15 cellular contexts compared by ENCODE assay signal in the genomic region with DNA sequence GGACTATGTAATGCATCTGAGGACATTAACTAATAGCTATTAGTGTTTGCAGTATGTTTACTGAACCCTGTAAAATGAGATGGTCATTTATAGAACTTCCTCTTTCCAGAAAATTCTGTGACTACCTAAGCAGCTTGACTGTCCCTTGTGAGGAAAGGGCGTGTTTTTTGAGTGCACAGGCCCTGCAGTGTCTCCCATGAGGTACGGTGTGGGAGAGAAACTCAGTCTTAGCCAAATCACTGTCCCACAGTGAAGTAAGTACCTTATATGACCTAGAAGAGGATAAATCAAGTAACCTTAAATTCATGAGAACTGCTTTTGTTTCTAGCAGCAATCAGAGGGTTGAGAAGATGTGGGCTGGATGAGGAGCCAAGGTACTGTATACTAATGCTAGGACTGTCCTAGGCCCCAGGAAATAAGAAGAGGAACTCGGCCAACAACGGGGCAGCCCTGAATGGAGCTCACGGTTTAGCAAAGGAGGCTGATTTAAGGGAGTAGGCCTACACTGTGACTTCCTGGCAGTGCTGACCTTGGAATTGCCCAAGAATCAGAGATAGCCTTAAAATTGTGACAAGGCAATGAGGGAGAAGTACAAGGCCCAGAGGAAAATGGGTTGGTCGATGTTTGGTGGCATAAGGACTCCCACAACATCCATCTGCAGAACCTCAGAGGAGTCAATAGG.
"Had no signal": no experiment of that assay in that cellular context is flagged by ENCODE, and none has a peak within 500 bp of the region (broad histone marks: within the 10 kb centered on the region; RNA-seq: fewer than 3 reads in every experiment).

No MANE protein-coding gene starts in this region.

- H3K36me3 Mint-ChIP-seq: activated naive CD4-positive, alpha-beta T cell treated with anti-CD3 and anti-CD28 coated beads, Interleukin-2, amount 50 U/mL, for 24 hours; natural killer cell treated with Interleukin-12 subunit alpha and Interleukin-12 subunit beta and Interleukin-15 and Interleukin-18, amount 100 ng/mL, for 72 hours; type B pancreatic cell had no signal

- H3K27ac Mint-ChIP-seq: activated naive CD4-positive, alpha-beta T cell treated with anti-CD3 and anti-CD28 coated beads, Interleukin-2, amount 50 U/mL, for 24 hours; natural killer cell treated with Interleukin-12 subunit alpha and Interleukin-12 subunit beta and Interleukin-15 and Interleukin-18, amount 100 ng/mL, for 72 hours; stimulated activated naive CD8-positive, alpha-beta T cell treated with anti-CD3 and anti-CD28 coated beads, Interleukin-15, amount 100 ng/mL, for 72 hours; type B pancreatic cell had no signal

- H3K4me3 Mint-ChIP-seq: activated naive CD4-positive, alpha-beta T cell treated with anti-CD3 and anti-CD28 coated beads, Interleukin-2, amount 50 U/mL, for 24 hours; natural killer cell treated with Interleukin-12 subunit alpha and Interleukin-12 subunit beta and Interleukin-15 and Interleukin-18, amount 100 ng/mL, for 72 hours; stimulated activated naive CD8-positive, alpha-beta T cell treated with anti-CD3 and anti-CD28 coated beads, Interleukin-15, amount 100 ng/mL, for 72 hours; type B pancreatic cell had no signal

- H3K9me3 ChIP-seq: adrenal gland, esophagus squamous epithelium, prostate gland, right lobe of liver had no signal

- DNase-seq: activated CD4-positive, CD25-positive, alpha-beta regulatory T cell treated with anti-CD3 and anti-CD28 coated beads, Interleukin-2, amount 50 U/mL, for 72 hours; activated effector memory CD4-positive, alpha-beta T cell treated with Interleukin-2 at 50 U/mL for 16 hours; adrenal gland; caudate nucleus; esophagus squamous epithelium; occipital lobe; right lobe of liver; stimulated activated naive CD8-positive, alpha-beta T cell treated with anti-CD3 and anti-CD28 coated beads, Interleukin-15, amount 100 ng/mL, for 72 hours; T-helper 2 cell had no signal

- H3K4me3 ChIP-seq: adrenal gland, coronary artery, esophagus squamous epithelium, prostate gland, right lobe of liver, smooth muscle cell had no signal

- H3K9me3 Mint-ChIP-seq: activated naive CD4-positive, alpha-beta T cell treated with anti-CD3 and anti-CD28 coated beads, Interleukin-2, amount 50 U/mL, for 24 hours; natural killer cell treated with Interleukin-12 subunit alpha and Interleukin-12 subunit beta and Interleukin-15 and Interleukin-18, amount 100 ng/mL, for 72 hours; type B pancreatic cell had no signal

- H3K27me3 Mint-ChIP-seq: activated naive CD4-positive, alpha-beta T cell treated with anti-CD3 and anti-CD28 coated beads, Interleukin-2, amount 50 U/mL, for 24 hours; stimulated activated naive CD8-positive, alpha-beta T cell treated with anti-CD3 and anti-CD28 coated beads, Interleukin-15, amount 100 ng/mL, for 72 hours had no signal

- H3K36me3 ChIP-seq: adrenal gland, esophagus squamous epithelium, prostate gland, right lobe of liver had no signal

- H3K4me1 Mint-ChIP-seq: activated naive CD4-positive, alpha-beta T cell treated with anti-CD3 and anti-CD28 coated beads, Interleukin-2, amount 50 U/mL, for 24 hours; stimulated activated naive CD8-positive, alpha-beta T cell treated with anti-CD3 and anti-CD28 coated beads, Interleukin-15, amount 100 ng/mL, for 72 hours had no signal

- ATAC-seq: natural killer cell treated with Interleukin-12 subunit alpha and Interleukin-12 subunit beta and Interleukin-15 and Interleukin-18, amount 100 ng/mL, for 72 hours; right lobe of liver; stimulated activated naive CD8-positive, alpha-beta T cell treated with anti-CD3 and anti-CD28 coated beads, Interleukin-15, amount 100 ng/mL, for 72 hours had no signal

- H3K27ac ChIP-seq: adrenal gland, esophagus squamous epithelium, prostate gland, right lobe of liver had no signal

- H3K27me3 ChIP-seq: adrenal gland, esophagus squamous epithelium, right lobe of liver had no signal

- H3K4me1 ChIP-seq: prostate gland had no signal
